Comparison of ENCODE assay signal across 30 cellular contexts in the genomic region with DNA sequence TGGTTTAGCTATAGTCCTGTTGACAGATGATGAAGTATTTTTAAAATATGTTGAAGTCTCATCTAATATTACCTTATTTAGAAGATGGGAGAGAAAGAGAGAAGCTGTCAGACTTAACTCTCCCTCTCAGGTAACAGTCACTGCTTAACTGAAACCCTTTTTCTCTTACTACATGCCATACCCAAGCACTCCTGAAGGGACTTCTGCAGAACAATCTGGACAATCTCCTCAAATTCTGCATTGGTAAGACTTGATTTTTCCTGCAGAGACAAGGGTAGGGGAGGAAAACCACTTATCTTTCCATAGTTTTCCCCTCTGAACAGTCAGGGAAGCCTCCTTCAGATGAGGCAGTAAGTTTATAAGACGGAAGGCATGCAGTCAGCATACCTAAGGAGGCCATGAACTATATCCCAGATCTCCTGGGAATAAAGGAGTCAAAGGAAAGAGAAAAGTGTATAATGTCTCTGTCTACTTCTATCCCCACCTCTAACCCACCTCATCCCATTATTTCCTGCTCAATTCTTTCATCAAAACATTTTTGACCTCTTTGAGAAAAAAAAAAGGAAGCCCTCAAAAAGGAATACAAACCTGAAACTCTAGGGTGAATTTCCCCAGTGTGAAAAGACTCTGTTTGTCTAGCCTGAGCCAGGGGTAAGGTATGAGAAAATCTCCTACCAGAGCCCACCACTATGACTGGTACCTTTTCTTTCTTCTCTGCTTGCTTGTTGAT. TPM values are rescaled to one million over a fixed set of nuclear protein-coding genes. Genes with fewer than 3 reads are reported as not detected.
A peak's percentile ranks its signal among the peaks of the same experiment; 100 is the strongest.
DNase-seq lines count a peak whose midpoint lies in the region; ATAC-seq, FAIRE-seq and TF ChIP-seq lines count a peak whose summit lies in the region.
"Had no signal": no experiment of that assay in that cellular context is flagged by ENCODE, and none has a peak within 500 bp of the region (broad histone marks: within the 10 kb centered on the region; RNA-seq: fewer than 3 reads in every experiment).

No MANE protein-coding gene starts in this region.

- no peak for TF ChIP-seq POLR2A in GM12891 (IDR thresholded peaks at IDR 0.05; ENCODE audit: low read depth, low read length)

- H3K36me3 Mint-ChIP-seq in glutamatergic neuron (ENCODE audit: unreplicated experiment) = no peaks in the 10 kb centered on the region

- FAIRE-seq in GM12891 (lab: Jason Lieb, UNC) = no peak
- FAIRE-seq: astrocyte, H1 had no signal

- no peak for DNase-seq in AG04450 (ENCODE audit: low read depth, low spot score)
- no peak for DNase-seq in GM12891 (ENCODE audit: insufficient read length, low spot score)
- DNase-seq in adipocyte (ENCODE audit: low read depth) = peak; percentile 53
- DNase-seq in glutamatergic neuron = no peak
- no peak for DNase-seq in SIG-M5 treated with dmso at 0.1 percent for 504 hours (lab: John Stamatoyannopoulos, UW; ENCODE audit: unreplicated experiment)
- DNase-seq in pons (ENCODE audit: low spot score) = no peak
- DNase-seq: ACHN; activated CD4-positive, alpha-beta memory T cell treated with anti-CD3 and anti-CD28 coated beads, Interleukin-2, amount 10 ng/mL, durations not matched to agents 7 days and 5 days; C1 segment of cervical spinal cord; Calu3; foreskin keratinocyte; left colon; mesenchymal stem cell; NCI-H1105; NCI-H2029; NCI-H226; NCI-H748 treated with DMSO at 0.1 percent for 48 hours; occipital lobe; substantia nigra had no signal

- no peaks in the 10 kb centered on the region for H3K4me1 Mint-ChIP-seq in glutamatergic neuron (ENCODE audit: low read depth, unreplicated experiment)

- peaks cover 14% of the 10 kb centered on the region for H3K4me1 ChIP-seq in adipocyte (ENCODE audit: control insufficient read depth, insufficient read depth, low read length)
- H3K4me1 ChIP-seq: foreskin keratinocyte had no signal

- no peaks in the 10 kb centered on the region for H3K27me3 ChIP-seq in AG04450 (ENCODE audit: control insufficient read depth, insufficient read depth, low read length)
- no peaks in the 10 kb centered on the region for H3K27me3 ChIP-seq in adipocyte (replicated peaks; ENCODE audit: control insufficient read depth, insufficient read depth, low read length)
- H3K27me3 ChIP-seq: foreskin keratinocyte had no signal

- no peak overlapping the region for H3K27ac ChIP-seq in AG04450 (ENCODE audit: low read depth, low read length)
- H3K27ac ChIP-seq: foreskin keratinocyte, skin epidermis had no signal

- ATAC-seq in GM21367 (IDR thresholded peaks at IDR 0.05; ENCODE audit: unreplicated experiment) (no peak), HG02981 (IDR thresholded peaks at IDR 0.05; ENCODE audit: unreplicated experiment) (no peak)
- ATAC-seq: activated CD4-positive, CD25-positive, alpha-beta regulatory T cell treated with anti-CD3 and anti-CD28 coated beads, Interleukin-2, amount 50 U/mL, for 24 hours; foreskin keratinocyte; left colon had no signal

- H3K4me3 ChIP-seq in AG04450 (ENCODE audit: low read depth, low read length) (no peak overlapping the region), adipocyte (ENCODE audit: low read length) (no peak overlapping the region)
- H3K4me3 ChIP-seq: skin epidermis had no signal

- H3K9me3 ChIP-seq in AG04450 (ENCODE audit: control insufficient read depth, insufficient read depth, low read length) = no peaks in the 10 kb centered on the region
- H3K9me3 ChIP-seq in adipocyte (ENCODE audit: control insufficient read depth, low read length) = no peaks in the 10 kb centered on the region

- no peak overlapping the region for H3K9ac ChIP-seq in adipocyte (ENCODE audit: low read length)

- peaks cover 4% of the 10 kb centered on the region for H3K36me3 ChIP-seq in adipocyte (ENCODE audit: control insufficient read depth, insufficient read depth, low read length, severe bottlenecking)

- H3K9me3 Mint-ChIP-seq in glutamatergic neuron (ENCODE audit: unreplicated experiment) = no peaks in the 10 kb centered on the region
- H3K9me3 Mint-ChIP-seq: activated CD4-positive, alpha-beta memory T cell treated with anti-CD3 and anti-CD28 coated beads, Interleukin-2, amount 10 ng/mL, durations not matched to agents 7 days and 5 days; activated T-helper 2 cell treated with anti-CD3 and anti-CD28 coated beads, Interferon-gamma antibody, Interleukin-2, Interleukin-4, amounts not matched to agents 10 μg/mL and 5 μg/mL and 100 μg/mL, durations not matched to agents 14 hours and 24 hours and 36 hours had no signal

- H3K27ac Mint-ChIP-seq in glutamatergic neuron (ENCODE audit: unreplicated experiment) = no peak overlapping the region
- H3K27ac Mint-ChIP-seq: activated CD4-positive, alpha-beta memory T cell treated with anti-CD3 and anti-CD28 coated beads, Interleukin-2, amount 10 ng/mL, durations not matched to agents 7 days and 5 days; activated naive CD8-positive, alpha-beta T cell; activated T-helper 2 cell treated with anti-CD3 and anti-CD28 coated beads, Interferon-gamma antibody, Interleukin-2, Interleukin-4, amounts not matched to agents 10 μg/mL and 5 μg/mL and 100 μg/mL, durations not matched to agents 14 hours and 24 hours and 36 hours had no signal

- CTCF ChIA-PET in AG04450 (lab: Charles Lee) = interaction anchor here (0.6 to 1.2 kb wide), 3 partner anchors 11 to 1342 kb away, joined by 3 to 4 read pairs (median 3); no protein-coding TSS in a partner anchor

- H3K27me3 Mint-ChIP-seq in glutamatergic neuron (ENCODE audit: unreplicated experiment) = no peaks in the 10 kb centered on the region
- H3K27me3 Mint-ChIP-seq: activated CD4-positive, alpha-beta memory T cell treated with anti-CD3 and anti-CD28 coated beads, Interleukin-2, amount 10 ng/mL, durations not matched to agents 7 days and 5 days; activated naive CD8-positive, alpha-beta T cell had no signal

- H3K4me3 Mint-ChIP-seq in glutamatergic neuron (ENCODE audit: unreplicated experiment) = no peak overlapping the region
- H3K4me3 Mint-ChIP-seq: activated CD4-positive, alpha-beta memory T cell treated with anti-CD3 and anti-CD28 coated beads, Interleukin-2, amount 10 ng/mL, durations not matched to agents 7 days and 5 days; activated naive CD8-positive, alpha-beta T cell had no signal

- TF ChIP-seq CTCF in AG04450 (IDR thresholded peaks at IDR 0.05; ENCODE audit: low read depth, low read length) (0 out of 2 replicates have a peak, but pooled peaks have one; percentile 9), glutamatergic neuron (IDR thresholded peaks at IDR 0.05; ENCODE audit: partially characterized antibody, unreplicated experiment) (peak; percentile 18)

- POLR2A ChIA-PET in AG04450 (lab: Yijun Ruan, JAX) = interaction anchor here (1.4 kb wide), 1 partner anchor 9 kb away, joined by 9 read pairs; a partner anchor contains a TSS

TF ChIP-seq in GM12891, 5 proteins besides CTCF, POLR2A, EP300 and RAD21:
- TF ChIP-seq SPI1 (IDR thresholded peaks at IDR 0.05; ENCODE audit: low read depth, low read length) (peak; percentile 45), TAF1 (IDR thresholded peaks at IDR 0.05; ENCODE audit: low read depth, low read length) (no peak)

RNA-seq across cellular contexts. Expression of a gene that starts 9.4 kb away (rescaled TPM):
- polyA plus RNA-seq in AG04450 (2011; rRNA removed) = 0.89 and 1.5 TPM in 2 replicates
- 0.83 and 0.97 TPM in 2 replicates for polyA minus RNA-seq in AG04450 (2011; rRNA and poly(A)+ RNA removed)
- polyA plus RNA-seq in GM12891 (2012; ENCODE audit: low read depth, missing spikeins) = 5.7 TPM
- total RNA-seq in glutamatergic neuron (ENCODE audit: unreplicated experiment) = 1.8 TPM

RNA-seq across cellular contexts. Expression of a gene that starts 10.5 kb away (rescaled TPM):
- 9.1 and 10.1 TPM in 2 replicates for polyA plus RNA-seq in AG04450 (2011; rRNA removed)
- polyA minus RNA-seq in AG04450 (2011; rRNA and poly(A)+ RNA removed) = 15.6 and 19.4 TPM in 2 replicates
- polyA plus RNA-seq in GM12891 (2012; ENCODE audit: low read depth, missing spikeins) = 26.7 TPM
- 18.5 TPM for total RNA-seq in glutamatergic neuron (ENCODE audit: unreplicated experiment)

RNA-seq across cellular contexts. Expression of a gene that starts 17.2 kb away (rescaled TPM):
- 7.5 and 11.8 TPM in 2 replicates for polyA plus RNA-seq in AG04450 (2011; rRNA removed)
- 6.5 and 8.6 TPM in 2 replicates for polyA minus RNA-seq in AG04450 (2011; rRNA and poly(A)+ RNA removed)
- polyA plus RNA-seq in GM12891 (2012; ENCODE audit: low read depth, missing spikeins) = 33.4 TPM
- 24.1 TPM for total RNA-seq in glutamatergic neuron (ENCODE audit: unreplicated experiment)

RNA-seq across cellular contexts. Expression of a gene that starts 45.0 kb away (rescaled TPM):
- polyA plus RNA-seq in AG04450 (2011; rRNA removed) = 0.76 and 1.3 TPM in 2 replicates
- polyA minus RNA-seq in AG04450 (2011; rRNA and poly(A)+ RNA removed) = 0.32 and 0.43 TPM in 2 replicates
- polyA plus RNA-seq in GM12891 (2012; ENCODE audit: low read depth, missing spikeins) = 1.3 TPM
- 1.7 TPM for total RNA-seq in glutamatergic neuron (ENCODE audit: unreplicated experiment)
- total RNA-seq: epithelial cell of proximal tubule, H1, LHCN-M2, occipital lobe, urinary bladder had no signal

RNA-seq across cellular contexts. Expression of a gene that starts 45.8 kb away (rescaled TPM):
- polyA plus RNA-seq in AG04450 (2011; rRNA removed) = 0.30 and 0.37 TPM in 2 replicates
- polyA minus RNA-seq in AG04450 (2011; rRNA and poly(A)+ RNA removed) = 0.41 TPM in 1 of 2 replicates, not detected in the other
- polyA plus RNA-seq in GM12891 (2012; ENCODE audit: low read depth, missing spikeins) = 1.6 TPM
- 12.5 TPM for total RNA-seq in glutamatergic neuron (ENCODE audit: unreplicated experiment)
- total RNA-seq: epithelial cell of proximal tubule, LHCN-M2 had no signal
